In the genomic region with DNA sequence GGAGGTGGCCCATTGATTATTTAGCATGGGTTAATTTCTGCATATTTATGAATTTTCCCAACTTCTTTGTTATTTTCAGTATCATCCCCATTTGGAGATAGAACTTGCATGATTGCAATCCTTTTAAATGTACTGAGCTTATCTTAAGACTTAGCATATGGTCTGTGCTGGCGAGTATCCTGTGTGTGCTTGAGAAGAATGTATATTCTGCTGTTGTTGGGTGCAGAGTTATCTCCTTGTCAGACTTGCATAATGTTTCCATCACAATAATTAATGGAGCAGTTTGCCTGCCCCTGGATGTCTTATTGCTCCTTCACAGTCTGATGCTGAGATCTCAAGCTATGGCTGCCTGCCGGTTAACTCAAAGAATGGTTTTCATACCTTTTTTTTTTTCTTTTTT, we compare ENCODE assay signal across 27 cellular contexts.
"Had no signal": no experiment of that assay in that cellular context is flagged by ENCODE, and none has a peak within 500 bp of the region (broad histone marks: within the 10 kb centered on the region; RNA-seq: fewer than 3 reads in every experiment).

No MANE protein-coding gene starts in this region.

- H3K4me3 ChIP-seq: adrenal gland, ascending aorta, cardiac muscle cell, colonic mucosa, esophagus squamous epithelium, gastroesophageal sphincter, spleen, thoracic aorta, uterus had no signal

- H3K4me1 ChIP-seq: adrenal gland, colonic mucosa, esophagus squamous epithelium, uterus had no signal

- DNase-seq: activated CD4-positive, alpha-beta memory T cell treated with anti-CD3 and anti-CD28 coated beads for 36 hours; activated CD4-positive, alpha-beta T cell treated with anti-CD3 and anti-CD28 coated beads, Interleukin-2, amount 10 ng/mL, durations not matched to agents 24 days and 14 days; activated CD4-positive, CD25-positive, alpha-beta regulatory T cell treated with anti-CD3 and anti-CD28 coated beads, Interleukin-2, amount 50 U/mL, for 72 hours; activated CD8-positive, alpha-beta memory T cell treated with anti-CD3 and anti-CD28 coated beads, Interleukin-2, amount 50 U/mL, for 4 hours; activated effector memory CD4-positive, alpha-beta T cell treated with anti-CD3 and anti-CD28 coated beads, Interleukin-2, amount 50 U/mL, for 16 hours; activated naive CD4-positive, alpha-beta T cell treated with anti-CD3 and anti-CD28 coated beads for 36 hours; activated naive CD8-positive, alpha-beta T cell treated with anti-CD3 and anti-CD28 coated beads for 36 hours; activated T-cell treated with anti-CD3 and anti-CD28 coated beads, Interleukin-2, amount 50 U/mL, for 1 hour; adrenal gland; cerebellar nuclear complex; colonic mucosa; effector CD8-positive, alpha-beta T cell; esophagus squamous epithelium; hippocampal formation; natural killer cell; posterior cingulate gyrus; right cardiac atrium; spleen; stimulated activated CD4-positive, alpha-beta T cell treated with anti-CD3 and anti-CD28 coated beads, Interleukin-2, amount 100 ng/mL, for 48 hours; T1000; uterus; WERI-Rb-1 had no signal

- H3K9me3 ChIP-seq: adrenal gland, ascending aorta, colonic mucosa, esophagus squamous epithelium, gastroesophageal sphincter, spleen, thoracic aorta, uterus had no signal

- H3K27ac ChIP-seq: adrenal gland, ascending aorta, cardiac muscle cell, colonic mucosa, epithelial cell of prostate, esophagus squamous epithelium, gastroesophageal sphincter, spleen, thoracic aorta, uterus, WERI-Rb-1 had no signal

- H3K27me3 ChIP-seq: adrenal gland, ascending aorta, cardiac muscle cell, colonic mucosa, esophagus squamous epithelium, gastroesophageal sphincter, spleen, uterus had no signal

- H3K36me3 ChIP-seq: cardiac muscle cell, uterus had no signal
